ENCODE assay signal across 8 cellular contexts in the genomic region with DNA sequence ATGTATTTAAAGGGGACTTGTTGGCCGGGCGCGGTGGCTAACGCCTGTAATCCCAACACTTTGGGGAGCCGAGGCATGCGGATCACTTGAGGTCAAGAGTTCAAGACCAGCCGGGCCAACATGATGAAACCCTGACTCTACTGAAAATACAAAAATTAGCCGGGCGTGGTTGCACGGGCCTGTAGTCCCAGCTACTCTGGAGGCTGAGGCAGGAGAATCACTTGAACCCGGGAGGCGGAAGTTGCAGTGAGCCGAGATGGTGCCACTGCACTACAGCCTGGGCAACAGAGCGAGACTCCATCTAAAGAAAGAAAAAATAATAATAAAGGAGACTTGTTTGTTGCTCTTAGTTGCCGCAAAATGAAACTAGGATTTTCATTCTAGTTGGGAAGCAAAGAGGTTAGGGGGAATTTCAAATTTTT. TPM values are rescaled to one million over a fixed set of nuclear protein-coding genes. Genes with fewer than 3 reads are reported as not detected.
DNase-seq lines count a peak whose midpoint lies in the region; ATAC-seq and TF ChIP-seq lines count a peak whose summit lies in the region.
"Not testable (repeated sequence)": the region's sequence is repeated elsewhere in the genome, so short reads cannot be mapped to it uniquely, and the experiment has no call there.

No MANE protein-coding gene starts in this region.

- H3K27me3 Mint-ChIP-seq in activated T-cell treated with anti-CD3 and anti-CD28 coated beads, Interleukin-2, amount 50 U/mL, for 72 hours (ENCODE audit: low read depth) = peaks cover 23% of the 10 kb centered on the region
- not testable (repeated sequence) for H3K27me3 Mint-ChIP-seq in chondrocyte (ENCODE audit: low read depth)

- ATAC-seq in Panc1; activated T-cell treated with anti-CD3 and anti-CD28 coated beads, Interleukin-2, amount 50 U/mL, for 72 hours (replicated peaks in 1 of 2); foreskin keratinocyte: not testable (repeated sequence)

- H3K27ac ChIP-seq in Panc1 (ENCODE audit: low read length) (peak overlapping the region; percentile 86), foreskin keratinocyte (peak overlapping the region; percentile 79), urinary bladder (ENCODE audit: low read depth) (peak overlapping the region; percentile 57)

- H3K36me3 Mint-ChIP-seq in activated T-cell treated with anti-CD3 and anti-CD28 coated beads, Interleukin-2, amount 50 U/mL, for 72 hours (ENCODE audit: insufficient read depth in 2 of 2); chondrocyte (ENCODE audit: low read depth): not testable (repeated sequence)

- H3K4me3 ChIP-seq in GM12864 (ENCODE audit: low read depth, low read length) (peak overlapping the region; percentile 77), Panc1 (ENCODE audit: low read depth in 2 of 2, low read length in 2 of 2) (peak overlapping the region; percentile 64 to 69), mucosa of stomach (ENCODE audit: low read length) (peak overlapping the region; percentile 72), skeletal muscle cell (ENCODE audit: low read depth, low read length) (peak overlapping the region; percentile 73), urinary bladder (ENCODE audit: low read depth, low read length) (peak overlapping the region; percentile 5)

- not testable (repeated sequence) for H3K9me3 ChIP-seq in Panc1 (ENCODE audit: control insufficient read depth, insufficient read depth, low read depth, low read length); mucosa of stomach (ENCODE audit: control insufficient read depth, low read length)

- H3K36me3 ChIP-seq in Panc1 (ENCODE audit: control insufficient read depth, insufficient read depth, low read length); mucosa of stomach (ENCODE audit: control insufficient read depth, insufficient read depth, low read length); urinary bladder (ENCODE audit: insufficient read depth): not testable (repeated sequence)

- in situ Hi-C loops in Panc1 (cut with HindIII; ENCODE audit: low pct_unique_long_range_greater_than_20kb, low sequenced_read_pairs) = not testable (repeated sequence)

- H3K27me3 ChIP-seq in Panc1 (ENCODE audit: control insufficient read depth, insufficient read depth, low read length); foreskin keratinocyte; mucosa of stomach (ENCODE audit: control insufficient read depth, insufficient read depth, low read length): not testable (repeated sequence)

- not testable (repeated sequence) for BruUV-seq in Panc1 (replicated peaks; lab: Mats Ljungman, UMichigan)

- intact Hi-C loops in Panc1 (cut with micrococcal nuclease; ENCODE audit: unreplicated experiment) = not testable (repeated sequence)

- H3K4me3 Mint-ChIP-seq in activated T-cell treated with anti-CD3 and anti-CD28 coated beads, Interleukin-2, amount 50 U/mL, for 72 hours = peak overlapping the region; percentile 84 to 93
- peak overlapping the region; percentile 87 for H3K4me3 Mint-ChIP-seq in chondrocyte (ENCODE audit: unreplicated experiment)

- not testable (repeated sequence) for H3K4me1 ChIP-seq in Panc1 (ENCODE audit: control insufficient read depth, insufficient read depth, low read length); urinary bladder (ENCODE audit: insufficient read depth)
- peaks cover 21% of the 10 kb centered on the region for H3K4me1 ChIP-seq in foreskin keratinocyte
- peaks cover 12% of the 10 kb centered on the region for H3K4me1 ChIP-seq in mucosa of stomach (ENCODE audit: control insufficient read depth, insufficient read depth, low read length)

- WGBS in urinary bladder = 42% methylated on average over 15 of the region's 15 CpGs

- H3K9ac ChIP-seq in mucosa of stomach (ENCODE audit: low read length) = not testable (repeated sequence)

- not testable (repeated sequence) for H3K9me3 Mint-ChIP-seq in activated T-cell treated with anti-CD3 and anti-CD28 coated beads, Interleukin-2, amount 50 U/mL, for 72 hours; chondrocyte (ENCODE audit: low read depth)

- peak overlapping the region; percentile 83 for H3K27ac Mint-ChIP-seq in activated T-cell treated with anti-CD3 and anti-CD28 coated beads, Interleukin-2, amount 50 U/mL, for 72 hours
- peak overlapping the region; percentile 99 for H3K27ac Mint-ChIP-seq in chondrocyte (ENCODE audit: unreplicated experiment)

- CTCF ChIA-PET in Panc1 (lab: Charles Lee) = not testable (repeated sequence)

- POLR2A ChIA-PET in Panc1 (lab: Charles Lee) = interaction anchor here (0.6 kb wide), 1 partner anchor 141 kb away, joined by 3 read pairs; no protein-coding TSS in a partner anchor

- not testable (repeated sequence) for TF ChIP-seq CTCF in GM12864 (IDR thresholded peaks at IDR 0.05; ENCODE audit: low read depth, low read length, missing control alignments); Panc1 (IDR thresholded peaks at IDR 0.05); chondrocyte (IDR thresholded peaks at IDR 0.05); foreskin keratinocyte (conservative IDR thresholded peaks at IDR 0.05)

- not testable (repeated sequence) for DNase-seq in GM12864 (ENCODE audit: low read depth); Panc1 (ENCODE audit: low read depth, low spot score); activated T-cell treated with anti-CD3 and anti-CD28 coated beads, Interleukin-2, amount 50 U/mL, for 72 hours; chondrocyte (ENCODE audit: low spot score); foreskin keratinocyte; skeletal muscle cell (ENCODE audit: low read depth)

- peaks cover 41% of the 10 kb centered on the region for H3K4me1 Mint-ChIP-seq in activated T-cell treated with anti-CD3 and anti-CD28 coated beads, Interleukin-2, amount 50 U/mL, for 72 hours (ENCODE audit: low read depth)
- H3K4me1 Mint-ChIP-seq in chondrocyte (ENCODE audit: low read depth) = peaks cover 38% of the 10 kb centered on the region

RNA-seq across cellular contexts. Expression of gene MICAL3, which starts 22.5 kb away (rescaled TPM):
- total RNA-seq in Panc1 (2021; ENCODE audit: unreplicated experiment) = 47.1 TPM
- polyA plus RNA-seq in Panc1 (2012; ENCODE audit: insufficient read length) = 26.1 TPM
- 10 to 100 TPM; 17.9 to 26.0 TPM for total RNA-seq in activated T-cell treated with anti-CD3 and anti-CD28 coated beads, Interleukin-2, amount 50 U/mL, for 72 hours
- total RNA-seq in chondrocyte = 49.6 to 74.4 TPM (median 68.2 TPM) in 3 replicates
- total RNA-seq in foreskin keratinocyte = 59.6 and 68.0 TPM in 2 replicates
- polyA plus RNA-seq in foreskin keratinocyte = 5.3 and 7.0 TPM in 2 replicates
- 31.8 TPM for total RNA-seq in urinary bladder
- polyA plus RNA-seq in urinary bladder = 42.4 TPM

Comparison
In these comparisons a context has a peak if more than half of its experiments do, and no peak if none do; other contexts are left out.
1. H3K4me3 ChIP-seq: peak in every context shown above with its lines; median percentile 77 in GM12864; 73 in skeletal muscle cell; 72 in mucosa of stomach; 66 in Panc1; 5 in urinary bladder.